ENCODE assay signal across 24 cellular contexts in genomic region chr16:65751622-65752598, GRCh38.
"Had no signal": no experiment of that assay in that cellular context is flagged by ENCODE, and none has a peak within 500 bp of the region (broad histone marks: within the 10 kb centered on the region; RNA-seq: fewer than 3 reads in every experiment).

No MANE protein-coding gene starts in this region.

- H3K9me3 Mint-ChIP-seq: activated CD4-positive, alpha-beta T cell treated with anti-CD3 and anti-CD28 coated beads, Interleukin-2, amount 10 ng/mL, durations not matched to agents 24 days and 14 days; activated T-cell treated with anti-CD3 and anti-CD28 coated beads, Interleukin-2, amount 50 U/mL, for 24 hours; brain; nephron progenitor cell had no signal

- H3K27me3 Mint-ChIP-seq: activated CD4-positive, alpha-beta T cell treated with anti-CD3 and anti-CD28 coated beads, Interleukin-2, amount 10 ng/mL, durations not matched to agents 24 days and 14 days; activated naive CD8-positive, alpha-beta T cell treated with anti-CD3 and anti-CD28 coated beads, Interleukin-2, amount 10 ng/mL, durations not matched to agents 7 days and 5 days; activated T-cell treated with anti-CD3 and anti-CD28 coated beads, Interleukin-2, amount 50 U/mL, for 24 hours had no signal

- ATAC-seq: activated CD8-positive, alpha-beta T cell treated with anti-CD3 and anti-CD28 coated beads, Interleukin-2, amount 10 ng/mL, durations not matched to agents 7 days and 5 days; esophagus mucosa; left colon had no signal

- H3K27ac Mint-ChIP-seq: activated CD4-positive, alpha-beta T cell treated with anti-CD3 and anti-CD28 coated beads, Interleukin-2, amount 10 ng/mL, durations not matched to agents 24 days and 14 days; activated CD8-positive, alpha-beta T cell treated with anti-CD3 and anti-CD28 coated beads, Interleukin-2, amount 10 ng/mL, durations not matched to agents 7 days and 5 days; activated naive CD8-positive, alpha-beta T cell treated with anti-CD3 and anti-CD28 coated beads, Interleukin-2, amount 10 ng/mL, durations not matched to agents 7 days and 5 days; activated T-cell treated with anti-CD3 and anti-CD28 coated beads, Interleukin-2, amount 50 U/mL, for 24 hours; activated T-helper 2 cell treated with anti-CD3 and anti-CD28 coated beads, Interferon-gamma antibody, Interleukin-2, Interleukin-4, amounts not matched to agents 10 μg/mL and 5 μg/mL and 100 μg/mL, durations not matched to agents 14 hours and 24 hours and 36 hours; nephron progenitor cell; progenitor cell of endocrine pancreas had no signal

- DNase-seq: activated CD4-positive, alpha-beta T cell treated with anti-CD3 and anti-CD28 coated beads, Interleukin-2, amount 10 ng/mL, durations not matched to agents 24 days and 14 days; activated CD8-positive, alpha-beta T cell treated with anti-CD3 and anti-CD28 coated beads, Interleukin-2, amount 10 ng/mL, durations not matched to agents 7 days and 5 days; activated naive CD4-positive, alpha-beta T cell treated with Interleukin-2 at 50 U/mL for 16 hours; activated naive CD8-positive, alpha-beta T cell treated with anti-CD3 and anti-CD28 coated beads, Interleukin-2, amount 10 ng/mL, durations not matched to agents 7 days and 5 days; activated T-cell treated with anti-CD3 and anti-CD28 coated beads, Interleukin-2, amount 50 U/mL, for 24 hours; anterior cingulate cortex; cerebellar nuclear complex; effector CD4-positive, alpha-beta T cell; left colon; midbrain; nephron progenitor cell; occipital lobe; stimulated activated CD4-positive, alpha-beta T cell treated with anti-CD3 and anti-CD28 coated beads, Interleukin-2, amount 100 ng/mL, for 24 hours; stimulated activated naive CD4-positive, alpha-beta T cell treated with Interleukin-2 at 50 U/mL for 16 hours; substantia nigra; T-helper 1 cell; T-helper 9 cell; tibial artery had no signal

- H2AFZ ChIP-seq: hepatocyte had no signal

- H3K4me1 Mint-ChIP-seq: activated CD4-positive, alpha-beta T cell treated with anti-CD3 and anti-CD28 coated beads, Interleukin-2, amount 10 ng/mL, durations not matched to agents 24 days and 14 days; activated naive CD8-positive, alpha-beta T cell treated with anti-CD3 and anti-CD28 coated beads, Interleukin-2, amount 10 ng/mL, durations not matched to agents 7 days and 5 days had no signal

- H3K36me3 Mint-ChIP-seq: activated naive CD8-positive, alpha-beta T cell treated with anti-CD3 and anti-CD28 coated beads, Interleukin-2, amount 10 ng/mL, durations not matched to agents 7 days and 5 days; brain had no signal

- H3K27me3 ChIP-seq: hepatocyte, tibial artery had no signal

- H3K4me3 ChIP-seq: hepatocyte, lung, tibial artery had no signal

- H3K4me1 ChIP-seq: tibial artery had no signal

- H3K4me3 Mint-ChIP-seq: activated CD4-positive, alpha-beta T cell treated with anti-CD3 and anti-CD28 coated beads, Interleukin-2, amount 10 ng/mL, durations not matched to agents 24 days and 14 days; activated CD8-positive, alpha-beta T cell treated with anti-CD3 and anti-CD28 coated beads, Interleukin-2, amount 10 ng/mL, durations not matched to agents 7 days and 5 days; activated naive CD8-positive, alpha-beta T cell treated with anti-CD3 and anti-CD28 coated beads, Interleukin-2, amount 10 ng/mL, durations not matched to agents 7 days and 5 days; activated T-cell treated with anti-CD3 and anti-CD28 coated beads, Interleukin-2, amount 50 U/mL, for 24 hours; brain; nephron progenitor cell had no signal

- H3K9me3 ChIP-seq: tibial artery had no signal

- H3K79me2 ChIP-seq: hepatocyte had no signal

- H3K4me2 ChIP-seq: hepatocyte had no signal

- H3K27ac ChIP-seq: hepatocyte, tibial artery had no signal

- H3K36me3 ChIP-seq: tibial artery had no signal
